1 cellular context compared by ENCODE assay signal in the genomic region with DNA sequence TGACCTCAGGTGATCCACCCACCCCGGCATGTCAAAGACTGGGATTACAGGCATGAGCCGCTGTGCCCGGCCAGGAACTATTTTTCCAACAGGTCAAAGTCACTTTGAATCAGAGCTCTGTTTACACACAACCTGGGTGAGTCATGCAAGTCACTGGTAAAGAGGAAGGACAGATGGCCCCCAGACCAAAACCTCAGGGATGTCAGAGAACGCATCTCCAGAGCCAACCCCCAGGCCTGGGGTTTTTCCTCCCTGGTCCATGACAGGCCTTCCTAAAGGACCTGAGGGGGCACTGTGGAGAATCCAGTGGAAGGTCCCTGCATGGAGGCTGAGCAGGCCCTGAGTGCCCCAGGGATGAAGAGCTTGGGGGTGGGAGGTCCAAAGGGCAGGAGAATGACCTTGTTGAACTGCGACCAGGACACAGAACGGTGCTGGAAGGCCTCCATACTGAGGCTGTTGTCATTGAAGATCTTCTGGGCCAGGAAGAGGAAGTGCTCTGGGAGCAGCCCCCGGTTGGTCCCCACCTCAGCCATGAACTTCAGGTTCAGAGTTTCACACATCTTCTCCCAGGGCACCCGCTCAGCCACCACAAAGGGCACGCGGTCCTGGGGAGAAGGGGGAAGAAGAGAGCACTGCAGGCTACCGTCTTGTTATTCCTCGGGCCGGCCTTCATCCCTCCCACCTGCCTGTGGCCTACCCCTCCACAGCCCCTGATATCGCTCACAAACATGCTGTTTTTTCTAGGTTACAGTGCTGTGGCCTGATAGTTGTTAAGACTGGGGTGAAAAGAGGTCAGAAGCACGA.
TF ChIP-seq lines count a peak whose summit lies in the region.

No MANE protein-coding gene starts in this region.

TF ChIP-seq in HepG2, 621 proteins besides CTCF, POLR2A, EP300 and RAD21 (continued from another document and continues in another):
- TF ChIP-seq, protein P1, sequence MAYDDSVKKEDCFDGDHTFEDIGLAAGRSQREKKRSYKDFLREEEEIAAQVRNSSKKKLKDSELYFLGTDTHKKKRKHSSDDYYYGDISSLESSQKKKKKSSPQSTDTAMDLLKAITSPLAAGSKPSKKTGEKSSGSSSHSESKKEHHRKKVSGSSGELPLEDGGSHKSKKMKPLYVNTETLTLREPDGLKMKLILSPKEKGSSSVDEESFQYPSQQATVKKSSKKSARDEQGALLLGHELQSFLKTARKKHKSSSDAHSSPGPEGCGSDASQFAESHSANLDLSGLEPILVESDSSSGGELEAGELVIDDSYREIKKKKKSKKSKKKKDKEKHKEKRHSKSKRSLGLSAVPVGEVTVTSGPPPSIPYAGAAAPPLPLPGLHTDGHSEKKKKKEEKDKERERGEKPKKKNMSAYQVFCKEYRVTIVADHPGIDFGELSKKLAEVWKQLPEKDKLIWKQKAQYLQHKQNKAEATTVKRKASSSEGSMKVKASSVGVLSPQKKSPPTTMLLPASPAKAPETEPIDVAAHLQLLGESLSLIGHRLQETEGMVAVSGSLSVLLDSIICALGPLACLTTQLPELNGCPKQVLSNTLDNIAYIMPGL (CRISPR knock-in tag; IDR thresholded peaks at IDR 0.05; ENCODE audit: borderline replicate concordance in 1 of 2, low read depth in 1 of 2) = peak in 1 of 2 experiments; percentile 61
- TF ChIP-seq, protein P2, sequence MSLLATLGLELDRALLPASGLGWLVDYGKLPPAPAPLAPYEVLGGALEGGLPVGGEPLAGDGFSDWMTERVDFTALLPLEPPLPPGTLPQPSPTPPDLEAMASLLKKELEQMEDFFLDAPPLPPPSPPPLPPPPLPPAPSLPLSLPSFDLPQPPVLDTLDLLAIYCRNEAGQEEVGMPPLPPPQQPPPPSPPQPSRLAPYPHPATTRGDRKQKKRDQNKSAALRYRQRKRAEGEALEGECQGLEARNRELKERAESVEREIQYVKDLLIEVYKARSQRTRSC (CRISPR knock-in tag; IDR thresholded peaks at IDR 0.05; ENCODE audit: low read depth) = no peak
- TF ChIP-seq KDM1A (CRISPR knock-in tag; IDR thresholded peaks at IDR 0.05) (peak; percentile 61), ZFY (CRISPR knock-in tag; IDR thresholded peaks at IDR 0.05) (peak; percentile 81), SAP130 (CRISPR knock-in tag; IDR thresholded peaks at IDR 0.05; ENCODE audit: low read depth) (peak; percentile 85), NAIF1 (CRISPR knock-in tag; IDR thresholded peaks at IDR 0.05; ENCODE audit: borderline replicate concordance) (peak; percentile 35; the same call in 1 of the 2 replicates), NR2C2 (CRISPR knock-in tag; IDR thresholded peaks at IDR 0.05; ENCODE audit: borderline replicate concordance) (peak; percentile 89), ZBTB1 (CRISPR knock-in tag; IDR thresholded peaks at IDR 0.05; ENCODE audit: borderline replicate concordance) (no peak), ZNF616 (CRISPR knock-in tag; IDR thresholded peaks at IDR 0.05; ENCODE audit: low read depth) (0 out of 2 replicates have a peak, but pooled peaks have one; percentile 17), MED8 (CRISPR knock-in tag; IDR thresholded peaks at IDR 0.05; ENCODE audit: insufficient replicate concordance) (no peak), SP4 (CRISPR knock-in tag; IDR thresholded peaks at IDR 0.05) (peak; percentile 70), SSRP1 (CRISPR knock-in tag; IDR thresholded peaks at IDR 0.05) (0 out of 2 replicates have a peak, but pooled peaks have one; percentile 48), TRIM24 (CRISPR knock-in tag; IDR thresholded peaks at IDR 0.05) (0 out of 2 replicates have a peak, but pooled peaks have one; percentile 8), KDM6A (CRISPR knock-in tag; IDR thresholded peaks at IDR 0.05; ENCODE audit: low read depth) (peak; percentile 71; the same call in 1 of the 2 replicates), MIXL1 (CRISPR knock-in tag; IDR thresholded peaks at IDR 0.05) (0 out of 2 replicates have a peak, but pooled peaks have one; percentile 13), HOXA9 (CRISPR knock-in tag; IDR thresholded peaks at IDR 0.05; ENCODE audit: borderline replicate concordance) (no peak), ETV5 (CRISPR knock-in tag; IDR thresholded peaks at IDR 0.05; ENCODE audit: borderline replicate concordance) (peak; percentile 55; the same call in 1 of the 2 replicates), SALL1 (CRISPR knock-in tag; IDR thresholded peaks at IDR 0.05) (peak; percentile 74), KDM2A (CRISPR knock-in tag; IDR thresholded peaks at IDR 0.05; ENCODE audit: borderline replicate concordance, low read depth) (0 out of 2 replicates have a peak, but pooled peaks have one; percentile 12), IRF2 (CRISPR knock-in tag; IDR thresholded peaks at IDR 0.05) (peak; percentile 58), MXD4 (CRISPR knock-in tag; IDR thresholded peaks at IDR 0.05) (0 out of 2 replicates have a peak, but pooled peaks have one; percentile 27), TEAD3 (CRISPR knock-in tag; optimal IDR thresholded peaks at IDR 0.05; ENCODE audit: borderline replicate concordance) (peak; percentile 65), ZSCAN25 (CRISPR knock-in tag; IDR thresholded peaks at IDR 0.05) (peak; percentile 66; the same call in 1 of the 2 replicates), CC2D1A (CRISPR knock-in tag; IDR thresholded peaks at IDR 0.05) (no peak), HMG20B (CRISPR knock-in tag; conservative IDR thresholded peaks at IDR 0.05) (peak; percentile 98)
- TF ChIP-seq, protein P3, sequence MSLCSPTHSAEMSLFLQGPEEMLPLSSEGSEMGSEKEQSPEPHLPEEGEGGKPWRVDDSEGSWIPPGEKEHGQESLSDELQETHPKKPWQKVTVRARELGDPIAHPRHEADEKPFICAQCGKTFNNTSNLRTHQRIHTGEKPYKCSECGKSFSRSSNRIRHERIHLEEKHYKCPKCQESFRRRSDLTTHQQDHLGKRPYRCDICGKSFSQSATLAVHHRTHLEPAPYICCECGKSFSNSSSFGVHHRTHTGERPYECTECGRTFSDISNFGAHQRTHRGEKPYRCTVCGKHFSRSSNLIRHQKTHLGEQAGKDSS (CRISPR knock-in tag; IDR thresholded peaks at IDR 0.05; ENCODE audit: borderline replicate concordance, low read depth) = no peak
- TF ChIP-seq, protein P4, sequence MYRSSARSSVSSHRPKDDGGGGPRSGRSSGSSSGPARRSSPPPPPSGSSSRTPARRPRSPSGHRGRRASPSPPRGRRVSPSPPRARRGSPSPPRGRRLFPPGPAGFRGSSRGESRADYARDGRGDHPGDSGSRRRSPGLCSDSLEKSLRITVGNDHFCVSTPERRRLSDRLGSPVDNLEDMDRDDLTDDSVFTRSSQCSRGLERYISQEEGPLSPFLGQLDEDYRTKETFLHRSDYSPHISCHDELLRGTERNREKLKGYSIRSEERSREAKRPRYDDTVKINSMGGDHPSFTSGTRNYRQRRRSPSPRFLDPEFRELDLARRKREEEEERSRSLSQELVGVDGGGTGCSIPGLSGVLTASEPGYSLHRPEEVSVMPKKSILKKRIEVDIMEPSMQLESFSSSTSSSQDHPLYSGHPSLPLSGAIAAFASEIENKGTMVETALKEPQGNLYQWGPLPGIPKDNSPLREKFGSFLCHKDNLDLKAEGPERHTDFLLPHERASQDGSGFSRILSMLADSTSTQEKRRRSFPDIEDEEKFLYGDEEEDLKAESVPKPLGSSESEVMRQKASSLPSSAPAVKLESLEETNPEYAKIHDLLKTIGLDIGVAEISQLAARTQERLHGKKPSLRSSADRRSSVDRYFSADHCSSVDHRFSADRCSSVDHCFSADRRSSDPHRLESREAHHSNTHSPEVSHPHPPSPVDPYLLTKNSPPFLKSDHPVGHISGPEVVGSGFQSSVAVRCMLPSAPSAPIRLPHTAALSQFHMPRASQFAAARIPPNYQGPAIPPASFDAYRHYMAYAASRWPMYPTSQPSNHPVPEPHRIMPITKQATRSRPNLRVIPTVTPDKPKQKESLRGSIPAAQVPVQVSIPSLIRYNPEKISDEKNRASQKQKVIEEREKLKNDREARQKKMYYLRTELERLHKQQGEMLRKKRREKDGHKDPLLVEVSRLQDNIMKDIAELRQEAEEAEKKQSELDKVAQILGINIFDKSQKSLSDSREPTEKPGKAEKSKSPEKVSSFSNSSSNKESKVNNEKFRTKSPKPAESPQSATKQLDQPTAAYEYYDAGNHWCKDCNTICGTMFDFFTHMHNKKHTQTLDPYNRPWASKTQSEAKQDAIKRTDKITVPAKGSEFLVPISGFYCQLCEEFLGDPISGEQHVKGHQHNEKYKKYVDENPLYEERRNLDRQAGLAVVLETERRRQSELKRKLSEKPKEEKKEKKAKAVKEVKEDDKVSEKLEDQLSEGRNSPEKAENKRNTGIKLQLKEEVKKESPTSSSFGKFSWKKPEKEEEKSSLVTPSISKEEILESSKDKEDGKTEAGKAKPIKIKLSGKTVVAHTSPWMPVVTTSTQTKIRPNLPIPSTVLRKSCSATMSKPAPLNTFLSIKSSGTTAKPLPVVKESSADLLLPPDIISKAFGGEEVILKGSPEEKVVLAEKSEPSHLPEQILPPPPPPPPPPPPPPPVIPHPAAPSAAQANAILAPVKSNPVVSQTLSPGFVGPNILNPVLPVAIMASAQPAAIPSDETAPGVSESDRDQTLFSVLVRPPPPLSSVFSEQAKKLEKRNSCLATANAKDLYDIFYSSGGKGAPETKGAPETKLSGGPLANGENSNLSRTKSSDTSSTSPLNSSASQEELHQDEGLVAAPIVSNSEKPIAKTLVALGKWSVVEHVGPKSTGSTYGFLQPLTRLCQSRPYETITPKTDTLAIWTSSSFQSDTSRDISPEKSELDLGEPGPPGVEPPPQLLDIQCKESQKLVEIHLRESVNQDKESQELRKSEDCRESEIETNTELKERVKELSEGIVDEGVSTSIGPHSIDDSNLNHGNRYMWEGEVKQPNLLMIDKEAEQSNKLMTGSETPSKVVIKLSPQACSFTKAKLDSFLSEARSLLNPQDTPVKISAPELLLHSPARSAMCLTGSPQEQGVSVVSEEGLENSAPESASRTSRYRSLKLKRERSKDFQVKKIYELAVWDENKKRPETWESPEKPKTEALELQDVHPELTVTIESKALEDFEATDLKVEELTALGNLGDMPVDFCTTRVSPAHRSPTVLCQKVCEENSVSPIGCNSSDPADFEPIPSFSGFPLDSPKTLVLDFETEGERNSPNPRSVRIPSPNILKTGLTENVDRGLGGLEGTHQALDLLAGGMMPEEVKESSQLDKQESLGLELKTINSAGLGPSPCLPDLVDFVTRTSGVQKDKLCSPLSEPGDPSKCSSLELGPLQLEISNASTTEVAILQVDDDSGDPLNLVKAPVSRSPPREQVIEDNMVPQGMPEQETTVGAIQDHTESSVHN (CRISPR knock-in tag; IDR thresholded peaks at IDR 0.05) = peak; percentile 4; the same call in 1 of the 2 replicates
- TF ChIP-seq, protein P5, sequence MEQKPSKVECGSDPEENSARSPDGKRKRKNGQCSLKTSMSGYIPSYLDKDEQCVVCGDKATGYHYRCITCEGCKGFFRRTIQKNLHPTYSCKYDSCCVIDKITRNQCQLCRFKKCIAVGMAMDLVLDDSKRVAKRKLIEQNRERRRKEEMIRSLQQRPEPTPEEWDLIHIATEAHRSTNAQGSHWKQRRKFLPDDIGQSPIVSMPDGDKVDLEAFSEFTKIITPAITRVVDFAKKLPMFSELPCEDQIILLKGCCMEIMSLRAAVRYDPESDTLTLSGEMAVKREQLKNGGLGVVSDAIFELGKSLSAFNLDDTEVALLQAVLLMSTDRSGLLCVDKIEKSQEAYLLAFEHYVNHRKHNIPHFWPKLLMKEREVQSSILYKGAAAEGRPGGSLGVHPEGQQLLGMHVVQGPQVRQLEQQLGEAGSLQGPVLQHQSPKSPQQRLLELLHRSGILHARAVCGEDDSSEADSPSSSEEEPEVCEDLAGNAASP (CRISPR knock-in tag; IDR thresholded peaks at IDR 0.05; ENCODE audit: borderline replicate concordance) = peak; percentile 78; the same call in 1 of the 2 replicates
- TF ChIP-seq, protein P6, sequence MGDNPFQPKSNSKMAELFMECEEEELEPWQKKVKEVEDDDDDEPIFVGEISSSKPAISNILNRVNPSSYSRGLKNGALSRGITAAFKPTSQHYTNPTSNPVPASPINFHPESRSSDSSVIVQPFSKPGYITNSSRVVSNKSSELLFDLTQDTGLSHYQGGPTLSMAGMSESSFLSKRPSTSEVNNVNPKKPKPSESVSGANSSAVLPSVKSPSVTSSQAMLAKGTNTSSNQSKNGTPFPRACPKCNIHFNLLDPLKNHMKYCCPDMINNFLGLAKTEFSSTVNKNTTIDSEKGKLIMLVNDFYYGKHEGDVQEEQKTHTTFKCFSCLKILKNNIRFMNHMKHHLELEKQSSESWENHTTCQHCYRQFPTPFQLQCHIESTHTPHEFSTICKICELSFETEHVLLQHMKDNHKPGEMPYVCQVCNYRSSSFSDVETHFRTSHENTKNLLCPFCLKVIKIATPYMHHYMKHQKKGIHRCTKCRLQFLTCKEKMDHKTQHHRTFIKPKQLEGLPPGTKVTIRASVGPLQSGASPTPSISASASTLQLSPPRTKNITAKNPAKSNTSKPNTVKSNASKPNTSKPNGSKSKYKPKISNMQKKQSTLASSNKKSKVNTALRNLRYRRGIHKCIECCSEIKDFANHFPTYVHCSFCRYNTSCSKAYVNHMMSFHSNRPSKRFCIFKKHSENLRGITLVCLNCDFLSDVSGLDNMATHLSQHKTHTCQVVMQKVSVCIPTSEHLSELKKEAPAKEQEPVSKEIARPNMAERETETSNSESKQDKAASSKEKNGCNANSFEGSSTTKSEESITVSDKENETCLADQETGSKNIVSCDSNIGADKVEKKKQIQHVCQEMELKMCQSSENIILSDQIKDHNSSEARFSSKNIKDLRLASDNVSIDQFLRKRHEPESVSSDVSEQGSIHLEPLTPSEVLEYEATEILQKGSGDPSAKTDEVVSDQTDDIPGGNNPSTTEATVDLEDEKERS (CRISPR knock-in tag; IDR thresholded peaks at IDR 0.05) = 0 out of 2 replicates have a peak, but pooled peaks have one; percentile 19
- TF ChIP-seq, protein P7, sequence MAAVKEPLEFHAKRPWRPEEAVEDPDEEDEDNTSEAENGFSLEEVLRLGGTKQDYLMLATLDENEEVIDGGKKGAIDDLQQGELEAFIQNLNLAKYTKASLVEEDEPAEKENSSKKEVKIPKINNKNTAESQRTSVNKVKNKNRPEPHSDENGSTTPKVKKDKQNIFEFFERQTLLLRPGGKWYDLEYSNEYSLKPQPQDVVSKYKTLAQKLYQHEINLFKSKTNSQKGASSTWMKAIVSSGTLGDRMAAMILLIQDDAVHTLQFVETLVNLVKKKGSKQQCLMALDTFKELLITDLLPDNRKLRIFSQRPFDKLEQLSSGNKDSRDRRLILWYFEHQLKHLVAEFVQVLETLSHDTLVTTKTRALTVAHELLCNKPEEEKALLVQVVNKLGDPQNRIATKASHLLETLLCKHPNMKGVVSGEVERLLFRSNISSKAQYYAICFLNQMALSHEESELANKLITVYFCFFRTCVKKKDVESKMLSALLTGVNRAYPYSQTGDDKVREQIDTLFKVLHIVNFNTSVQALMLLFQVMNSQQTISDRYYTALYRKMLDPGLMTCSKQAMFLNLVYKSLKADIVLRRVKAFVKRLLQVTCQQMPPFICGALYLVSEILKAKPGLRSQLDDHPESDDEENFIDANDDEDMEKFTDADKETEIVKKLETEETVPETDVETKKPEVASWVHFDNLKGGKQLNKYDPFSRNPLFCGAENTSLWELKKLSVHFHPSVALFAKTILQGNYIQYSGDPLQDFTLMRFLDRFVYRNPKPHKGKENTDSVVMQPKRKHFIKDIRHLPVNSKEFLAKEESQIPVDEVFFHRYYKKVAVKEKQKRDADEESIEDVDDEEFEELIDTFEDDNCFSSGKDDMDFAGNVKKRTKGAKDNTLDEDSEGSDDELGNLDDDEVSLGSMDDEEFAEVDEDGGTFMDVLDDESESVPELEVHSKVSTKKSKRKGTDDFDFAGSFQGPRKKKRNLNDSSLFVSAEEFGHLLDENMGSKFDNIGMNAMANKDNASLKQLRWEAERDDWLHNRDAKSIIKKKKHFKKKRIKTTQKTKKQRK (IDR thresholded peaks at IDR 0.05; ENCODE audit: low read length) = no peak
